8 cellular contexts compared by ENCODE assay signal in genomic region chr19:16771618-16772017, GRCh38. TPM values are rescaled to one million over a fixed set of nuclear protein-coding genes. Genes with fewer than 3 reads are reported as not detected.
DNase-seq lines count a peak whose midpoint lies in the region; ATAC-seq and TF ChIP-seq lines count a peak whose summit lies in the region.

No MANE protein-coding gene starts in this region.

- intact Hi-C loops in colonic mucosa (cut with DNase I): loop anchor here (1.0 to 5.0 kb wide), 3 partner anchors 59 to 281 kb away; no protein-coding TSS in a partner anchor
- intact Hi-C loops in left lung (cut with DNase I): loop anchor here in 1 of 2 donors (5.0 kb wide), 1 partner anchor 281 kb away; no protein-coding TSS in a partner anchor

- no peak overlapping the region for H3K9ac ChIP-seq in colonic mucosa (ENCODE audit: low read depth in 2 of 2, low read length in 2 of 2)

- ATAC-seq in left lung: peak; percentile 97
- ATAC-seq in GM18858 (IDR thresholded peaks at IDR 0.05; ENCODE audit: unreplicated experiment): no peak

- TF ChIP-seq CTCF in colonic mucosa (IDR thresholded peaks at IDR 0.05) (peak; percentile 78), left lung (IDR thresholded peaks at IDR 0.05) (peak; percentile 88 to 90)

- in situ Hi-C loops in HAP-1 (cut with MboI; ENCODE audit: low sequenced_read_pairs): no loop called here

- no peak overlapping the region for H3K27ac ChIP-seq in colonic mucosa
- H3K27ac ChIP-seq in left lung: no peak overlapping the region

- H3K36me3 ChIP-seq in HAP-1 (replicated peaks) (no peaks in the 10 kb centered on the region), colonic mucosa (no peaks in the 10 kb centered on the region), left lung (no peaks in the 10 kb centered on the region)

- H3K9me3 ChIP-seq in HAP-1 (no peaks in the 10 kb centered on the region), colonic mucosa (no peaks in the 10 kb centered on the region), left lung (peaks cover 0 to 3% of the 10 kb centered on the region in 2 donors)

- H3K4me1 ChIP-seq in HAP-1 (peaks cover 2% of the 10 kb centered on the region; the same call in 1 of the 2 replicates), colonic mucosa (no peaks in the 10 kb centered on the region), left lung (no peaks in the 10 kb centered on the region)

- H3K27me3 ChIP-seq in HAP-1 (ENCODE audit: low read depth) (no peaks in the 10 kb centered on the region), colonic mucosa (no peaks in the 10 kb centered on the region), left lung (no peaks in the 10 kb centered on the region)

- H3K4me3 ChIP-seq in HAP-1: no peak overlapping the region
- no peak overlapping the region for H3K4me3 ChIP-seq in colonic mucosa
- H3K4me3 ChIP-seq in left lung: no peak overlapping the region

- DNase-seq in AG08396 (ENCODE audit: low spot score) (peak; percentile 82), HAP-1 (ENCODE audit: low spot score in 2 of 2) (peak; percentile 80 to 91), NCI-H524 (lab: John Stamatoyannopoulos, UW) (peak; percentile 83 to 89), colonic mucosa (peak; percentile 84), left lung (peak in 1 of 2 donors; percentile 72)
- DNase-seq in activated CD4-positive, alpha-beta T cell treated with anti-CD3 and anti-CD28 coated beads for 48 hours: peak; percentile 85
- peak; percentile 59 to 67 for DNase-seq in stimulated activated CD4-positive, alpha-beta T cell treated with anti-CD3 and anti-CD28 coated beads, Interleukin-4, amount 100 ng/mL, for 4 hours

RNA-seq across cellular contexts. Expression of gene NWD1, which starts 52.0 kb away (rescaled TPM):
- total RNA-seq in colonic mucosa (under 1 TPM; 0.20 to 0.27 TPM), left lung (1 to 10 TPM in 1 of 2 donors, not detected in 1; 1.2 TPM)

RNA-seq across cellular contexts. Expression of gene SIN3B, which starts 57.6 kb away (rescaled TPM):
- total RNA-seq in colonic mucosa: 10 to 100 TPM; 19.8 to 31.0 TPM
- total RNA-seq in left lung: 10 to 100 TPM; 46.3 to 52.7 TPM
